Comparison of ENCODE assay signal across 9 cellular contexts in the genomic region with DNA sequence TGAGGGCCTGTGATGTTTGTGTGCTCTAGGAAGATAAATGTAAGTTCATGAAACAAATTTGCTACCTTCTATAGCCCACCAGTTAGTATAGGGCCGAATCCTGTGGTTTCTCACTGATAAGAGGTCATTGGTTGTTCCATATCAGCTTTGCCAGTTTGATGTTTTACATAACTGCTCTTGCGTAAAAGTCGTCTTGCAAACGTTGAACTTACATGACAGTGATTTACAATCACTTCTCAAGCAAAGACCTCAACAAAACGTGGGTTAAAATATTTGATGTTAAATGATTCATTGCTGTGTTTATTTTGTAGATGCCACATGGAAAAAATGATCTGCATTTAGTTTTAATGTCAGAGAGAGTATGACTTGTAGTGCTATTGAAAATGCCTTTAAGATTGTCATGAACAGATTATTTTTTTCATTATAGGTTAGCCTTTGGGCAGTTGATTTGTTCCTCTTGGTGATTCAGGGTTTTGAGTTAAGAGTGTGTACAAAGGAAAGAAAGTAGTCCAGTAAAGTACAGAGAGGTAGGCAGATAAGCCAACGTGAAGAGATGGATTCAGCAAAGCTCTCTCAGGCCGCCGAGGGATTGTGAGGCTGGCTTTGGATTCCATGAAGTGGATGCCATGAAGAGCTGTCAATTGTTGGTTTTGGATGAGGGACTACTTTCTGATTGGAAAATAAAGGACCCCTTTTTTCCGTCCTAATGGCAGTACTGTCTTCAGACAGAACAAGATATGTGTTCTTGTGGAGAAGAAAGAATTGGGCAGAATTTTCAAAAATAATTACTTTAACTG. TPM values are rescaled to one million over a fixed set of nuclear protein-coding genes. Genes with fewer than 3 reads are reported as not detected.
DNase-seq lines count a peak whose midpoint lies in the region; ATAC-seq, FAIRE-seq and TF ChIP-seq lines count a peak whose summit lies in the region.
"Had no signal": no experiment of that assay in that cellular context is flagged by ENCODE, and none has a peak within 500 bp of the region (broad histone marks: within the 10 kb centered on the region; RNA-seq: fewer than 3 reads in every experiment).

No MANE protein-coding gene starts in this region.

- peak overlapping the region; percentile 32 to 100 (median 99) for H3K9ac ChIP-seq in subcutaneous abdominal adipose tissue (ENCODE audit: low read length in 5 of 5)

- peak overlapping the region; percentile 71 to 97 (median 90) for H3K4me3 ChIP-seq in subcutaneous abdominal adipose tissue (ENCODE audit: low read depth in 1 of 5, low read length in 5 of 5)

- H3K4me1 Mint-ChIP-seq in activated naive CD4-positive, alpha-beta T cell treated with anti-CD3 and anti-CD28 coated beads, Interleukin-2, amount 10 ng/mL, durations not matched to agents 7 days and 5 days = peaks cover 67% of the 10 kb centered on the region
- peaks cover 75% of the 10 kb centered on the region for H3K4me1 Mint-ChIP-seq in activated T-helper 1 cell treated with anti-CD3 and anti-CD28 coated beads, Interleukin-12 subunit alpha, Interleukin-12 subunit beta, Interleukin-2, Interleukin-4 antibody, amounts not matched to agents 30 ng/mL and 10 ng/mL and 1 ng/mL, durations not matched to agents 14 hours and 24 hours and 36 hours (ENCODE audit: low read depth)
- peaks cover 85 to 88% of the 10 kb centered on the region in 2 donors for H3K4me1 Mint-ChIP-seq in immature natural killer cell

- peaks cover 21 to 39% (median 33%) of the 10 kb centered on the region in 5 donors for H3K36me3 ChIP-seq in subcutaneous abdominal adipose tissue (ENCODE audit: control insufficient read depth in 5 of 5, insufficient read depth in 5 of 5, low read length in 5 of 5)

- CTCF ChIA-PET in activated naive CD4-positive, alpha-beta T cell treated with anti-CD3 and anti-CD28 coated beads, Interleukin-2, amount 10 ng/mL, durations not matched to agents 7 days and 5 days (lab: Charles Lee) = interaction anchor here (2.0 kb wide), 1 partner anchor 25 kb away, joined by 7 read pairs; no protein-coding TSS in a partner anchor

- no peak for TF ChIP-seq POLR2A in H54 (IDR thresholded peaks at IDR 0.05; ENCODE audit: low read depth, low read length)

- no peak for FAIRE-seq in H54 (lab: Jason Lieb, UNC)

- peaks cover 19 to 74% (median 69%) of the 10 kb centered on the region in 5 donors for H3K4me1 ChIP-seq in subcutaneous abdominal adipose tissue (ENCODE audit: control insufficient read depth in 5 of 5, insufficient read depth in 5 of 5, low read length in 5 of 5)

- H3K27ac ChIP-seq in subcutaneous abdominal adipose tissue (ENCODE audit: low read depth, low read length) = peak overlapping the region; percentile 99

- no peaks in the 10 kb centered on the region for H3K9me3 ChIP-seq in subcutaneous abdominal adipose tissue (ENCODE audit: control insufficient read depth in 5 of 5, low read length in 5 of 5)

- ATAC-seq in GM19455 (IDR thresholded peaks at IDR 0.05; ENCODE audit: unreplicated experiment) = no peak
- ATAC-seq: foreskin keratinocyte had no signal

- H3K4me3 Mint-ChIP-seq in activated naive CD4-positive, alpha-beta T cell treated with anti-CD3 and anti-CD28 coated beads, Interleukin-2, amount 10 ng/mL, durations not matched to agents 7 days and 5 days = peak overlapping the region; percentile 84
- H3K4me3 Mint-ChIP-seq in activated T-helper 1 cell treated with anti-CD3 and anti-CD28 coated beads, Interleukin-12 subunit alpha, Interleukin-12 subunit beta, Interleukin-2, Interleukin-4 antibody, amounts not matched to agents 30 ng/mL and 10 ng/mL and 1 ng/mL, durations not matched to agents 14 hours and 24 hours and 36 hours = peak overlapping the region; percentile 96
- peak overlapping the region; percentile 94 to 99 (median 94) for H3K4me3 Mint-ChIP-seq in immature natural killer cell

- H3K27me3 ChIP-seq in subcutaneous abdominal adipose tissue (ENCODE audit: control insufficient read depth in 5 of 5, insufficient read depth in 4 of 5, low read length in 5 of 5) = no peaks in the 10 kb centered on the region
- H3K27me3 ChIP-seq: foreskin keratinocyte had no signal

- H3K27me3 Mint-ChIP-seq in activated naive CD4-positive, alpha-beta T cell treated with anti-CD3 and anti-CD28 coated beads, Interleukin-2, amount 10 ng/mL, durations not matched to agents 7 days and 5 days = peaks cover 5% of the 10 kb centered on the region
- no peaks in the 10 kb centered on the region for H3K27me3 Mint-ChIP-seq in activated T-helper 1 cell treated with anti-CD3 and anti-CD28 coated beads, Interleukin-12 subunit alpha, Interleukin-12 subunit beta, Interleukin-2, Interleukin-4 antibody, amounts not matched to agents 30 ng/mL and 10 ng/mL and 1 ng/mL, durations not matched to agents 14 hours and 24 hours and 36 hours (ENCODE audit: insufficient read depth)
- H3K27me3 Mint-ChIP-seq in immature natural killer cell (ENCODE audit: low read depth in 3 of 3) = peaks cover 9% of the 10 kb centered on the region in 3 donors

- no peak for DNase-seq in activated naive CD4-positive, alpha-beta T cell treated with anti-CD3 and anti-CD28 coated beads, Interleukin-2, amount 10 ng/mL, durations not matched to agents 7 days and 5 days
- DNase-seq in activated naive CD4-positive, alpha-beta T cell (lab: John Stamatoyannopoulos, UW) = no peak
- DNase-seq in activated T-helper 1 cell treated with anti-CD3 and anti-CD28 coated beads, Interleukin-12 subunit alpha, Interleukin-12 subunit beta, Interleukin-2, Interleukin-4 antibody, amounts not matched to agents 30 ng/mL and 10 ng/mL and 1 ng/mL, durations not matched to agents 14 hours and 24 hours and 36 hours (ENCODE audit: low spot score) = no peak
- DNase-seq in immature natural killer cell = no peak
- DNase-seq in H54 (ENCODE audit: insufficient read length, low spot score) = no peak
- DNase-seq in NCI-H446 treated with DMSO at 0.1 percent for 48 hours (lab: John Stamatoyannopoulos, UW) = no peak

- H3K27ac Mint-ChIP-seq in activated naive CD4-positive, alpha-beta T cell treated with anti-CD3 and anti-CD28 coated beads, Interleukin-2, amount 10 ng/mL, durations not matched to agents 7 days and 5 days = peak overlapping the region; percentile 24
- H3K27ac Mint-ChIP-seq in activated T-helper 1 cell treated with anti-CD3 and anti-CD28 coated beads, Interleukin-12 subunit alpha, Interleukin-12 subunit beta, Interleukin-2, Interleukin-4 antibody, amounts not matched to agents 30 ng/mL and 10 ng/mL and 1 ng/mL, durations not matched to agents 14 hours and 24 hours and 36 hours = peak overlapping the region; percentile 83
- peak overlapping the region; percentile 86 to 99 (median 95) for H3K27ac Mint-ChIP-seq in immature natural killer cell

- peaks cover 71% of the 10 kb centered on the region for H3K36me3 Mint-ChIP-seq in activated naive CD4-positive, alpha-beta T cell treated with anti-CD3 and anti-CD28 coated beads, Interleukin-2, amount 10 ng/mL, durations not matched to agents 7 days and 5 days
- peaks cover 71% of the 10 kb centered on the region for H3K36me3 Mint-ChIP-seq in activated T-helper 1 cell treated with anti-CD3 and anti-CD28 coated beads, Interleukin-12 subunit alpha, Interleukin-12 subunit beta, Interleukin-2, Interleukin-4 antibody, amounts not matched to agents 30 ng/mL and 10 ng/mL and 1 ng/mL, durations not matched to agents 14 hours and 24 hours and 36 hours (ENCODE audit: low read depth)
- peaks cover 4 to 40% (median 20%) of the 10 kb centered on the region in 3 donors for H3K36me3 Mint-ChIP-seq in immature natural killer cell

- no peaks in the 10 kb centered on the region for H3K9me3 Mint-ChIP-seq in activated naive CD4-positive, alpha-beta T cell treated with anti-CD3 and anti-CD28 coated beads, Interleukin-2, amount 10 ng/mL, durations not matched to agents 7 days and 5 days
- no peaks in the 10 kb centered on the region for H3K9me3 Mint-ChIP-seq in activated T-helper 1 cell treated with anti-CD3 and anti-CD28 coated beads, Interleukin-12 subunit alpha, Interleukin-12 subunit beta, Interleukin-2, Interleukin-4 antibody, amounts not matched to agents 30 ng/mL and 10 ng/mL and 1 ng/mL, durations not matched to agents 14 hours and 24 hours and 36 hours
- no peaks in the 10 kb centered on the region for H3K9me3 Mint-ChIP-seq in immature natural killer cell

- intact Hi-C loops in activated T-helper 1 cell treated with anti-CD3 and anti-CD28 coated beads, Interleukin-12 subunit alpha, Interleukin-12 subunit beta, Interleukin-2, Interleukin-4 antibody, amounts not matched to agents 30 ng/mL and 10 ng/mL and 1 ng/mL, durations not matched to agents 14 hours and 24 hours and 36 hours (cut with micrococcal nuclease) = loop anchor here (2.0 kb wide), 1 partner anchor 36 kb away; a partner anchor contains a TSS

RNA-seq across cellular contexts. Expression of a gene that starts 2.6 kb away (rescaled TPM):
- 454 and 463 TPM in 2 replicates for total RNA-seq in activated T-helper 1 cell treated with anti-CD3 and anti-CD28 coated beads, Interleukin-12 subunit alpha, Interleukin-12 subunit beta, Interleukin-2, Interleukin-4 antibody, amounts not matched to agents 30 ng/mL and 10 ng/mL and 1 ng/mL, durations not matched to agents 14 hours and 24 hours and 36 hours
- polyA plus RNA-seq in immature natural killer cell = 100 to 1,000 TPM; 135 to 218 (median 214) TPM

RNA-seq across cellular contexts. Expression of a gene that starts 2.9 kb away (rescaled TPM):
- total RNA-seq in activated T-helper 1 cell treated with anti-CD3 and anti-CD28 coated beads, Interleukin-12 subunit alpha, Interleukin-12 subunit beta, Interleukin-2, Interleukin-4 antibody, amounts not matched to agents 30 ng/mL and 10 ng/mL and 1 ng/mL, durations not matched to agents 14 hours and 24 hours and 36 hours = 53.3 and 59.4 TPM in 2 replicates
- 10 to 100 TPM in 1 of 3 donors, 1 to 10 TPM in 2; 4.5 to 11.7 (median 5.4) TPM for polyA plus RNA-seq in immature natural killer cell

RNA-seq across cellular contexts. Expression of a gene that starts 35.8 kb away (rescaled TPM):
- 2.6 and 3.2 TPM in 2 replicates for total RNA-seq in activated T-helper 1 cell treated with anti-CD3 and anti-CD28 coated beads, Interleukin-12 subunit alpha, Interleukin-12 subunit beta, Interleukin-2, Interleukin-4 antibody, amounts not matched to agents 30 ng/mL and 10 ng/mL and 1 ng/mL, durations not matched to agents 14 hours and 24 hours and 36 hours
- 1 to 10 TPM in 1 of 3 donors, under 1 TPM in 1, not detected in 1; 0.26 to 1.2 TPM for polyA plus RNA-seq in immature natural killer cell

RNA-seq across cellular contexts. Expression of a gene that starts 44.8 kb away (rescaled TPM):
- total RNA-seq in activated T-helper 1 cell treated with anti-CD3 and anti-CD28 coated beads, Interleukin-12 subunit alpha, Interleukin-12 subunit beta, Interleukin-2, Interleukin-4 antibody, amounts not matched to agents 30 ng/mL and 10 ng/mL and 1 ng/mL, durations not matched to agents 14 hours and 24 hours and 36 hours = 0.15 and 0.65 TPM in 2 replicates
- not detected for polyA plus RNA-seq in immature natural killer cell
- total RNA-seq: foreskin keratinocyte had no signal
- polyA plus RNA-seq: foreskin keratinocyte had no signal

Comparison
In these comparisons a context has a peak if more than half of its experiments do, and no peak if none do; other contexts are left out.
1. H3K27ac Mint-ChIP-seq: peak in every context shown above with its lines; median percentile 95 in immature natural killer cell; 83 in activated T-helper 1 cell treated with anti-CD3 and anti-CD28 coated beads, Interleukin-12 subunit alpha, Interleukin-12 subunit beta, Interleukin-2, Interleukin-4 antibody, amounts not matched to agents 30 ng/mL and 10 ng/mL and 1 ng/mL, durations not matched to agents 14 hours and 24 hours and 36 hours; 24 in activated naive CD4-positive, alpha-beta T cell treated with anti-CD3 and anti-CD28 coated beads, Interleukin-2, amount 10 ng/mL, durations not matched to agents 7 days and 5 days.